ENCODE assay signal across 35 cellular contexts in the genomic region with DNA sequence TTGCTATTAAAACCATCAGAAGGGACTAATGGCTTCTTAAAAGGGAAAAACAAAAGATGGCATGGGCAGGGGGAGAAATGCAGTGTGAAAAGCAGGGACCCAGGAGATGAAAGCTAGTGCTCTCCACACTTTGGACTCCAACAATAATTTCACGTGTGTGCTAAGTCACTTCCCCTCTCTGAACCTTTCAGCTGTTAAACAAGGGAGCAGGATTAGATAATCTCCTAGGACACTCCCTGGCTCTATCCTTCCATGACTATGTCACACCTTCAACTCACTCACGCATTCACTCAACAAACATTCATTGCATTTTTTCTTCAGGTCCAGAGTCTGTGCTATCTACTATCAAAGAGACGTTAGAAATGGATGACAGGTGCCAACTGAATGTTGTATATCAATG.
A peak's percentile ranks its signal among the peaks of the same experiment; 100 is the strongest.
DNase-seq lines count a peak whose midpoint lies in the region; ATAC-seq, FAIRE-seq and TF ChIP-seq lines count a peak whose summit lies in the region.
"Had no signal": no experiment of that assay in that cellular context is flagged by ENCODE, and none has a peak within 500 bp of the region (broad histone marks: within the 10 kb centered on the region; RNA-seq: fewer than 3 reads in every experiment).

No MANE protein-coding gene starts in this region.

- peak; percentile 63 for DNase-seq in HepG2 (ENCODE audit: low spot score)
- peak; percentile 87 for DNase-seq in small intestine
- no peak for DNase-seq in foreskin melanocyte
- DNase-seq: 8988T; ACHN; AML-193; BE2C; C1 segment of cervical spinal cord; Caco-2; Calu3; CD4-positive, alpha-beta memory T cell; CD4-positive, alpha-beta T cell; CD4-positive, CD25-positive, alpha-beta regulatory T cell; CD8-positive, alpha-beta memory T cell; CD8-positive, alpha-beta T cell; COR-L47; DMS 273 treated with DMSO at 0.1 percent for 48 hours; DMS153; DMS53; DMS79; DMS79 treated with DMSO at 0.1 percent for 48 hours; DND-41; EL had no signal

- BruUV-seq in HepG2 (replicated peaks; lab: Mats Ljungman, UMichigan) = no TSS peak

- H3K4me3 ChIP-seq in HepG2 (replicated peaks in 1 of 3; ENCODE audit: insufficient read depth in 1 of 3, low read depth in 2 of 3, low read length in 3 of 3) (no peak overlapping the region), small intestine (ENCODE audit: low read depth in 1 of 2, low read length in 2 of 2) (no peak overlapping the region)
- H3K4me3 ChIP-seq: A549; BLaER1; BLaER1 treated with 17β-estradiol and CSF1 and Interleukin-3, amounts not matched to agents 10 nM and 100 nM had no signal

- no peak for FAIRE-seq in HepG2 (lab: Jason Lieb, UNC)
- FAIRE-seq in small intestine (lab: Jason Lieb, UNC) = no peak
- FAIRE-seq: A204.1, A549, D721Med had no signal

- H3K79me2 ChIP-seq in HepG2 (ENCODE audit: insufficient read depth, low read length) = no peaks in the 10 kb centered on the region

- H3K4me3 Mint-ChIP-seq in nephron = no peak overlapping the region
- H3K4me3 Mint-ChIP-seq: B cell; CD14-positive monocyte; CD4-positive, alpha-beta memory T cell; CD4-positive, alpha-beta T cell; CD4-positive, CD25-positive, alpha-beta regulatory T cell; CD8-positive, alpha-beta memory T cell; CD8-positive, alpha-beta T cell had no signal

- peaks cover 18% of the 10 kb centered on the region for H3K27me3 Mint-ChIP-seq in nephron (ENCODE audit: low read depth)

- H3K4me2 ChIP-seq in HepG2 (ENCODE audit: low read depth, low read length) = peak overlapping the region; percentile 14; the same call in 1 of the 2 replicates
- H3K4me2 ChIP-seq: A549; BLaER1; BLaER1 treated with 17β-estradiol and CSF1 and Interleukin-3, amounts not matched to agents 10 nM and 100 nM had no signal

- in situ Hi-C loops in HepG2 (cut with HindIII; ENCODE audit: extremely low pct_ligation_motif_present, low pct_unique_long_range_greater_than_20kb) = no loop called here

- TF ChIP-seq EP300 in HepG2 (IDR thresholded peaks at IDR 0.05; ENCODE audit: low read depth in 2 of 2, low read length in 2 of 2) = peak in 1 of 2 experiments; percentile 40; a peak in 2 of 4 replicates
- TF ChIP-seq EP300 in HepG2 (CRISPR knock-in tag; IDR thresholded peaks at IDR 0.05; ENCODE audit: borderline replicate concordance) = no peak

- H3K9me3 ChIP-seq in HepG2 (ENCODE audit: low read length) = peaks cover 13% of the 10 kb centered on the region
- H3K9me3 ChIP-seq in small intestine (ENCODE audit: control insufficient read depth, low read depth) = no peaks in the 10 kb centered on the region
- H3K9me3 ChIP-seq: A549, BE2C, Caco-2 had no signal

- H3K36me3 ChIP-seq in HepG2 (replicated peaks in 1 of 2; ENCODE audit: control insufficient read depth in 1 of 2, insufficient read depth in 2 of 2, low read length in 2 of 2) (no peaks in the 10 kb centered on the region; a peak in 2 of 5 replicates), small intestine (ENCODE audit: control insufficient read depth in 2 of 2, insufficient read depth in 2 of 2, low read length in 2 of 2) (no peaks in the 10 kb centered on the region)
- H3K36me3 ChIP-seq: BE2C; BLaER1; BLaER1 treated with 17β-estradiol and CSF1 and Interleukin-3, amounts not matched to agents 10 nM and 100 nM had no signal

- no peaks in the 10 kb centered on the region for H3K36me3 Mint-ChIP-seq in nephron (ENCODE audit: low read depth)
- H3K36me3 Mint-ChIP-seq: CD14-positive monocyte; CD4-positive, alpha-beta memory T cell; CD4-positive, CD25-positive, alpha-beta regulatory T cell; CD8-positive, alpha-beta memory T cell; CD8-positive, alpha-beta T cell had no signal

- H4K20me1 ChIP-seq in HepG2 (ENCODE audit: insufficient read depth, low read length) = no peaks in the 10 kb centered on the region
- H4K20me1 ChIP-seq: BLaER1; BLaER1 treated with 17β-estradiol and CSF1 and Interleukin-3, amounts not matched to agents 10 nM and 100 nM had no signal

- intact Hi-C loops in HepG2 (cut with micrococcal nuclease; ENCODE audit: unreplicated experiment) = no loop called here

- POLR2A ChIA-PET in HepG2 (lab: Yijun Ruan, JAX) = no interaction called here

- peak overlapping the region; percentile 58 for H3K27ac ChIP-seq in HepG2 (ENCODE audit: extremely low read length, insufficient read depth, low read length)
- H3K27ac ChIP-seq in small intestine (ENCODE audit: low read depth in 1 of 2, low read length in 1 of 2) = peak overlapping the region in 1 of 2 donors; percentile 38
- H3K27ac ChIP-seq: 22Rv1; A549; BLaER1; BLaER1 treated with 17β-estradiol and CSF1 and Interleukin-3, amounts not matched to agents 10 nM and 100 nM; C4-2B had no signal

- no peak overlapping the region for H2AFZ ChIP-seq in HepG2 (ENCODE audit: low read length)

- H3K27me3 ChIP-seq in HepG2 (ENCODE audit: control insufficient read depth in 1 of 2, insufficient read depth in 2 of 2, low read length in 2 of 2) (no peaks in the 10 kb centered on the region), small intestine (ENCODE audit: control insufficient read depth in 2 of 2, insufficient read depth in 2 of 2, low read length in 2 of 2) (no peaks in the 10 kb centered on the region)
- H3K27me3 ChIP-seq: BE2C; BLaER1; BLaER1 treated with 17β-estradiol and CSF1 and Interleukin-3, amounts not matched to agents 10 nM and 100 nM had no signal

- 33% methylated on average over 3 of the region's 3 CpGs for WGBS in HepG2 (ENCODE audit: low lambda C conversion rate)
- WGBS in small intestine, 3 donors = 7 to 48% (median 35%) methylated on average over 3 of the region's 3 CpGs

- CTCF ChIA-PET in HepG2 (lab: Yijun Ruan, JAX; ENCODE audit: low intra/inter-chr PET ratio, low total read pairs) = no interaction called here

- H3K4me1 Mint-ChIP-seq in nephron = peaks cover 52% of the 10 kb centered on the region
- H3K4me1 Mint-ChIP-seq: B cell; CD14-positive monocyte; CD4-positive, alpha-beta memory T cell; CD4-positive, CD25-positive, alpha-beta regulatory T cell; CD8-positive, alpha-beta memory T cell had no signal

- TF ChIP-seq POLR2A in HepG2 (IDR thresholded peaks at IDR 0.05; ENCODE audit: insufficient read depth in 1 of 2, low read depth in 2 of 2, low read length in 2 of 2) = no peak

- TF ChIP-seq CTCF in HepG2 (CRISPR knock-in tag; IDR thresholded peaks at IDR 0.05) (no peak), nephron (IDR thresholded peaks at IDR 0.05; ENCODE audit: unreplicated experiment in 3 of 3) (no peak)

- H3K4me1 ChIP-seq in HepG2 (ENCODE audit: insufficient read depth, low read length) (peaks cover 48% of the 10 kb centered on the region), small intestine (ENCODE audit: control insufficient read depth in 2 of 2, insufficient read depth in 1 of 2, low read depth in 1 of 2, low read length in 1 of 2) (peaks cover 0 to 13% of the 10 kb centered on the region in 2 donors)
- H3K4me1 ChIP-seq: A549; BE2C; BLaER1; BLaER1 treated with 17β-estradiol and CSF1 and Interleukin-3, amounts not matched to agents 10 nM and 100 nM had no signal

- peak overlapping the region in 2 of 3 experiments; percentile 96 for H3K27ac Mint-ChIP-seq in nephron
- H3K27ac Mint-ChIP-seq: B cell; CD14-positive monocyte; CD4-positive, alpha-beta memory T cell; CD4-positive, alpha-beta T cell; CD4-positive, CD25-positive, alpha-beta regulatory T cell; CD8-positive, alpha-beta T cell had no signal

- no peak for TF ChIP-seq RAD21 in HepG2 (CRISPR knock-in tag; IDR thresholded peaks at IDR 0.05)

- ATAC-seq in HepG2 (peak; percentile 24; the same call in 2 of the 3 replicates), GM18502 (IDR thresholded peaks at IDR 0.05; ENCODE audit: poor library complexity, unreplicated experiment) (no peak), GM18517 (IDR thresholded peaks at IDR 0.05; ENCODE audit: unreplicated experiment) (no peak)
- ATAC-seq: A549; CD8-positive, alpha-beta T cell had no signal

- no peaks in the 10 kb centered on the region for H3K9me3 Mint-ChIP-seq in nephron
- H3K9me3 Mint-ChIP-seq: CD4-positive, alpha-beta memory T cell; CD4-positive, alpha-beta T cell; CD8-positive, alpha-beta memory T cell; CD8-positive, alpha-beta T cell had no signal

- H3K9ac ChIP-seq in HepG2 (ENCODE audit: insufficient read depth, low read depth, low read length) = no peak overlapping the region
- H3K9ac ChIP-seq: BLaER1; BLaER1 treated with 17β-estradiol and CSF1 and Interleukin-3, amounts not matched to agents 10 nM and 100 nM had no signal

TF ChIP-seq in HepG2, 621 proteins besides CTCF, POLR2A, EP300 and RAD21 (continues in another document):
- TF ChIP-seq FLYWCH1 (CRISPR knock-in tag; IDR thresholded peaks at IDR 0.05) = no peak
- TF ChIP-seq ARNTL (CRISPR knock-in tag; IDR thresholded peaks at IDR 0.05) = no peak
- no peak for TF ChIP-seq MAFK (conservative IDR thresholded peaks at IDR 0.05 in 1 of 2, IDR thresholded peaks at IDR 0.05 in 1 of 2; ENCODE audit: low read length in 2 of 2)
- no peak for TF ChIP-seq ZSCAN22 (CRISPR knock-in tag; IDR thresholded peaks at IDR 0.05)
- TF ChIP-seq MBD4 (IDR thresholded peaks at IDR 0.05; ENCODE audit: borderline replicate concordance, low read length) = no peak
- TF ChIP-seq STAT6 (CRISPR knock-in tag; IDR thresholded peaks at IDR 0.05; ENCODE audit: borderline replicate concordance) = no peak
- TF ChIP-seq ZNF577 (CRISPR knock-in tag; IDR thresholded peaks at IDR 0.05; ENCODE audit: borderline replicate concordance, low read depth) = no peak
- no peak for TF ChIP-seq JARID2 (CRISPR knock-in tag; IDR thresholded peaks at IDR 0.05; ENCODE audit: insufficient replicate concordance)
- 0 out of 2 replicates have a peak, but pooled peaks have one; percentile 26 for TF ChIP-seq MIXL1 (CRISPR knock-in tag; IDR thresholded peaks at IDR 0.05)
- TF ChIP-seq NFKB2 (CRISPR knock-in tag; IDR thresholded peaks at IDR 0.05; ENCODE audit: borderline replicate concordance) = no peak
- TF ChIP-seq ZNF383 (CRISPR knock-in tag; IDR thresholded peaks at IDR 0.05; ENCODE audit: borderline replicate concordance) = no peak
